ENCODE assay signal across 14 cellular contexts in the genomic region with DNA sequence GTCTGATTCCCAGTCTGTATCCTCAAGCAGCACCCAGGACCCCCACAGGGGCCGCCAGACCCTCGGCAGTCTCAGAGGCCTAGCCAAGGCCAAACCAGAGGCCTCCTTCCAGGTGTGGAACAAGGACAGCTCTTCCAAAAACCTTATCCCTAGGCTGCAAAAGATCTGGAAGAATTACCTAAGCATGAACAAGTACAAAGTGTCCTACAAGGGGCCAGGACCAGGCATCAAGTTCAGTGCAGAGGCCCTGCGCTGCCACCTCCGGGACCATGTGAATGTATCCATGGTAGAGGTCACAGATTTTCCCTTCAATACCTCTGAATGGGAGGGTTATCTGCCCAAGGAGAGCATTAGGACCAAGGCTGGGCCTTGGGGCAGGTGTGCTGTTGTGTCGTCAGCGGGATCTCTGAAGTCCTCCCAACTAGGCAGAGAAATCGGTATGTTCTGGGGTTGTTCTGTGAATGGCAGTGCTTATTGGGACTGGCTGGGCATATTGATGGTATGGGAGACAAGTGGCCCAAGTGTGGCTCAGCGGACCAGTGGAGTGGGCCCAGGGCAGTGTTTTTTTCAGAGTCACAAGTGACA.
DNase-seq lines count a peak whose midpoint lies in the region; ATAC-seq and TF ChIP-seq lines count a peak whose summit lies in the region.
"Had no signal": no experiment of that assay in that cellular context is flagged by ENCODE, and none has a peak within 500 bp of the region (broad histone marks: within the 10 kb centered on the region; RNA-seq: fewer than 3 reads in every experiment).

No MANE protein-coding gene starts in this region.

- H2BK12ac ChIP-seq in trophoblast cell (ENCODE audit: low read length), result peak overlapping the region; percentile 31

- no peak for ATAC-seq in GM18858 (IDR thresholded peaks at IDR 0.05; ENCODE audit: unreplicated experiment)
- ATAC-seq in GM23338, result no peak
- ATAC-seq: pancreas had no signal

- 0 out of 2 replicates have a peak, but pooled peaks cover 3% of the 10 kb centered on the region for H3F3A ChIP-seq in Loucy (ENCODE audit: low read depth)
- H3F3A ChIP-seq in GM23338 (replicated peaks; ENCODE audit: low read depth), result no peaks in the 10 kb centered on the region

- H3K27me3 ChIP-seq in Loucy (ENCODE audit: insufficient read depth, low read length, poor library complexity, severe bottlenecking) (no peaks in the 10 kb centered on the region), ascending aorta (no peaks in the 10 kb centered on the region), trophoblast cell (ENCODE audit: insufficient read depth, low read length) (no peaks in the 10 kb centered on the region), GM23338 (ENCODE audit: insufficient read depth) (no peaks in the 10 kb centered on the region)
- H3K27me3 ChIP-seq: brain microvascular endothelial cell, pancreas had no signal

- peak overlapping the region; percentile 34 for H3K23ac ChIP-seq in trophoblast cell (ENCODE audit: low read length)

- H3K4me3 Mint-ChIP-seq in activated T-cell treated with anti-CD3 and anti-CD28 coated beads, Interleukin-2, amount 50 U/mL, for 24 hours, result peak overlapping the region; percentile 53
- H3K4me3 Mint-ChIP-seq in GM23338, result no peak overlapping the region
- H3K4me3 Mint-ChIP-seq: mesothelial cell of epicardium had no signal

- no CpG with 5 or more reads among the region's 8 CpGs for WGBS in trophoblast cell (ENCODE audit: extremely low coverage, insufficient coverage, insufficient read length)

- H3K4me2 ChIP-seq in Loucy (ENCODE audit: low read depth, low read length, poor library complexity, severe bottlenecking), result peak overlapping the region; percentile 53
- no peak overlapping the region for H3K4me2 ChIP-seq in trophoblast cell (ENCODE audit: low read length)
- no peak overlapping the region for H3K4me2 ChIP-seq in GM23338

- H4K12ac ChIP-seq in trophoblast cell (ENCODE audit: low read depth, low read length), result no peak overlapping the region

- H2AFZ ChIP-seq in Loucy (ENCODE audit: low read length) (no peak overlapping the region), trophoblast cell (ENCODE audit: insufficient read depth, low read length, poor library complexity) (no peak overlapping the region), GM23338 (no peak overlapping the region)

- H3K14ac ChIP-seq in trophoblast cell (ENCODE audit: low read length), result no peak overlapping the region

- no peak overlapping the region for H2BK120ac ChIP-seq in trophoblast cell (ENCODE audit: insufficient read depth, low read length, poor library complexity)

- H3K9ac ChIP-seq in Loucy (ENCODE audit: low read depth, low read length, poor library complexity, severe bottlenecking), result no peak overlapping the region
- H3K9ac ChIP-seq in trophoblast cell (ENCODE audit: low read length), result no peak overlapping the region

- H3K9me3 ChIP-seq in Loucy (ENCODE audit: insufficient read depth, low read depth, low read length) (no peaks in the 10 kb centered on the region), ascending aorta (no peaks in the 10 kb centered on the region), trophoblast cell (ENCODE audit: insufficient read depth, low read depth, low read length) (peaks cover 2% of the 10 kb centered on the region)
- H3K9me3 ChIP-seq: pancreas had no signal

- H3K9me2 ChIP-seq in Loucy (replicated peaks; ENCODE audit: low read depth, low read length) (no peaks in the 10 kb centered on the region), GM23338 (ENCODE audit: insufficient read depth) (no peaks in the 10 kb centered on the region)

- H3K36me3 ChIP-seq in Loucy (ENCODE audit: insufficient read depth, low read length) (peaks cover 41% of the 10 kb centered on the region; the same call in 1 of the 2 replicates), ascending aorta (peaks cover 17 to 27% of the 10 kb centered on the region in 2 donors), trophoblast cell (ENCODE audit: control insufficient read depth in 1 of 2, insufficient read depth in 2 of 2, low read length in 2 of 2) (no peaks in the 10 kb centered on the region), GM23338 (ENCODE audit: insufficient read depth) (peaks cover 16% of the 10 kb centered on the region)
- H3K36me3 ChIP-seq: brain microvascular endothelial cell, pancreas had no signal

- H3K9me3 Mint-ChIP-seq in activated T-cell treated with anti-CD3 and anti-CD28 coated beads, Interleukin-2, amount 50 U/mL, for 24 hours, result peaks cover 5% of the 10 kb centered on the region
- no peaks in the 10 kb centered on the region for H3K9me3 Mint-ChIP-seq in GM23338
- H3K9me3 Mint-ChIP-seq: mesothelial cell of epicardium had no signal

- no peaks in the 10 kb centered on the region for H3K79me2 ChIP-seq in Loucy (ENCODE audit: insufficient read depth, low read length)
- H3K79me2 ChIP-seq in trophoblast cell (ENCODE audit: control insufficient read depth, insufficient read depth, low read length, poor library complexity), result no peaks in the 10 kb centered on the region
- peaks cover 22% of the 10 kb centered on the region for H3K79me2 ChIP-seq in GM23338 (replicated peaks; ENCODE audit: insufficient read depth)

- H3K4me1 ChIP-seq in Loucy (ENCODE audit: insufficient read depth, low read length, poor library complexity, severe bottlenecking), result peaks cover 20% of the 10 kb centered on the region
- H3K4me1 ChIP-seq in ascending aorta, result peaks cover 7 to 17% of the 10 kb centered on the region in 2 donors
- H3K4me1 ChIP-seq in trophoblast cell (ENCODE audit: control insufficient read depth in 1 of 2, insufficient read depth in 2 of 2, low read length in 2 of 2), result peaks cover 0 to 2% of the 10 kb centered on the region in 2 experiments
- H3K4me1 ChIP-seq in GM23338 (ENCODE audit: insufficient read depth), result no peaks in the 10 kb centered on the region

- DNase-seq in activated T-cell treated with anti-CD3 and anti-CD28 coated beads, Interleukin-2, amount 50 U/mL, for 24 hours, result no peak
- DNase-seq in activated T-cell treated with anti-CD3 and anti-CD28 coated beads, Interleukin-2, amount 50 U/mL, for 1 hour, result no peak
- no peak for DNase-seq in ascending aorta (ENCODE audit: low spot score in 2 of 2)
- DNase-seq in trophoblast cell, result no peak
- DNase-seq in HEK293T (ENCODE audit: extremely low spot score), result no peak
- DNase-seq in GM23338 (ENCODE audit: low spot score), result no peak
- DNase-seq: brain microvascular endothelial cell, DMS153, NCI-H2029 treated with DMSO at 0.1 percent for 48 hours, pancreas, Right ventricle myocardium superior had no signal

- no peak overlapping the region for H3K18ac ChIP-seq in trophoblast cell (ENCODE audit: low read length)

- no peak for TF ChIP-seq CTCF in Loucy (conservative IDR thresholded peaks at IDR 0.05; ENCODE audit: low read length)
- TF ChIP-seq CTCF in ascending aorta (IDR thresholded peaks at IDR 0.05), result no peak
- no peak for TF ChIP-seq CTCF in GM23338 (conservative IDR thresholded peaks at IDR 0.05; ENCODE audit: low read depth in 2 of 2)

- H4K8ac ChIP-seq in trophoblast cell (ENCODE audit: low read depth, low read length), result no peak overlapping the region

- peaks cover 92% of the 10 kb centered on the region for H3K4me1 Mint-ChIP-seq in activated T-cell treated with anti-CD3 and anti-CD28 coated beads, Interleukin-2, amount 50 U/mL, for 24 hours (ENCODE audit: low read depth)
- H3K4me1 Mint-ChIP-seq in GM23338, result no peaks in the 10 kb centered on the region

- no peaks in the 10 kb centered on the region for H3K27me3 Mint-ChIP-seq in activated T-cell treated with anti-CD3 and anti-CD28 coated beads, Interleukin-2, amount 50 U/mL, for 24 hours
- H3K27me3 Mint-ChIP-seq in GM23338 (ENCODE audit: insufficient read depth, low read depth, poor library complexity), result peaks cover 4% of the 10 kb centered on the region

- H3K36me3 Mint-ChIP-seq in activated T-cell treated with anti-CD3 and anti-CD28 coated beads, Interleukin-2, amount 50 U/mL, for 24 hours (ENCODE audit: low read depth), result peaks cover 97% of the 10 kb centered on the region
- H3K36me3 Mint-ChIP-seq in GM23338 (ENCODE audit: low read depth), result peaks cover 90% of the 10 kb centered on the region

- POLR2A ChIA-PET in HEK293T (lab: Yijun Ruan, JAX), result no interaction called here

- intact Hi-C loops in ascending aorta (cut with DNase I), result no loop called here

- peak overlapping the region; percentile 9 for H4K91ac ChIP-seq in trophoblast cell (ENCODE audit: low read depth, low read length)

- peak overlapping the region; percentile 95 for H3K27ac Mint-ChIP-seq in activated T-cell treated with anti-CD3 and anti-CD28 coated beads, Interleukin-2, amount 50 U/mL, for 24 hours
- no peak overlapping the region for H3K27ac Mint-ChIP-seq in GM23338

- H3K27ac ChIP-seq in ascending aorta (peak overlapping the region; percentile 73 to 82), trophoblast cell (ENCODE audit: low read depth, low read length) (no peak overlapping the region), GM23338 (ENCODE audit: low read depth) (no peak overlapping the region)

- H3K4me3 ChIP-seq in Loucy (ENCODE audit: low read length, poor library complexity, severe bottlenecking), result no peak overlapping the region
- no peak overlapping the region for H3K4me3 ChIP-seq in ascending aorta
- no peak overlapping the region for H3K4me3 ChIP-seq in trophoblast cell (ENCODE audit: low read depth, low read length)
- no peak overlapping the region for H3K4me3 ChIP-seq in GM23338
- H3K4me3 ChIP-seq: pancreas had no signal

- H3K4ac ChIP-seq in trophoblast cell (ENCODE audit: low read depth, low read length), result no peak overlapping the region

- CTCF ChIA-PET in HEK293T (lab: Yijun Ruan, JAX), result no interaction called here

- H3K79me1 ChIP-seq in trophoblast cell (ENCODE audit: low read length), result no peaks in the 10 kb centered on the region

- H2AK5ac ChIP-seq in trophoblast cell (ENCODE audit: low read length), result no peak overlapping the region

- H2BK5ac ChIP-seq in trophoblast cell (ENCODE audit: low read depth, low read length, poor library complexity), result no peak overlapping the region

- H4K20me1 ChIP-seq in Loucy (ENCODE audit: insufficient read depth, low read length, poor library complexity, severe bottlenecking) (no peaks in the 10 kb centered on the region), GM23338 (replicated peaks; ENCODE audit: insufficient read depth) (no peaks in the 10 kb centered on the region; the same call in 1 of the 2 replicates)

TF ChIP-seq in HEK293T, 16 proteins besides CTCF, POLR2A, EP300 and RAD21 (continues in another document):
- TF ChIP-seq SP1 (IDR thresholded peaks at IDR 0.05) (no peak), HDGF (IDR thresholded peaks at IDR 0.05; ENCODE audit: borderline replicate concordance) (no peak), NFRKB (IDR thresholded peaks at IDR 0.05) (no peak), SUZ12 (IDR thresholded peaks at IDR 0.05) (no peak), FOXA1 (IDR thresholded peaks at IDR 0.05) (no peak), L3MBTL2 (conservative IDR thresholded peaks at IDR 0.05) (no peak)

TF ChIP-seq in GM23338, 12 proteins besides CTCF, POLR2A, EP300 and RAD21 (continues in another document):
- TF ChIP-seq EZH2 (IDR thresholded peaks at IDR 0.05; ENCODE audit: low read depth, unreplicated experiment), result no peak

Comparison
In these comparisons a context has a peak if more than half of its experiments do, and no peak if none do; other contexts are left out.
1. H3K27ac ChIP-seq: peak in ascending aorta (2 of 2); none in trophoblast cell (single experiment) and GM23338 (single experiment).